1 cellular context compared by ENCODE assay signal in genomic region chr3:38426798-38427426, GRCh38.
A peak's percentile ranks its signal among the peaks of the same experiment; 100 is the strongest.
TF ChIP-seq lines count a peak whose summit lies in the region.

No MANE protein-coding gene starts in this region.

TF ChIP-seq in SK-N-SH, 30 proteins besides CTCF, POLR2A, EP300 and RAD21:
- TF ChIP-seq RCOR1 (IDR thresholded peaks at IDR 0.05; ENCODE audit: low read length) (0 out of 2 replicates have a peak, but pooled peaks have one; percentile 10), MXI1 (IDR thresholded peaks at IDR 0.05; ENCODE audit: low read depth, low read length) (peak; percentile 25; the same call in 1 of the 2 replicates), GATA2 (CRISPR knock-in tag; IDR thresholded peaks at IDR 0.05) (peak; percentile 48)
